9 cellular contexts compared by ENCODE assay signal in genomic region chr12:89544730-89545184, GRCh38. TPM values are rescaled to one million over a fixed set of nuclear protein-coding genes. Genes with fewer than 3 reads are reported as not detected.
DNase-seq lines count a peak whose midpoint lies in the region; ATAC-seq and TF ChIP-seq lines count a peak whose summit lies in the region.
"Had no signal": no experiment of that assay in that cellular context is flagged by ENCODE, and none has a peak within 500 bp of the region (broad histone marks: within the 10 kb centered on the region; RNA-seq: fewer than 3 reads in every experiment).

No MANE protein-coding gene starts in this region.

- peaks cover 44% of the 10 kb centered on the region for H3K4me1 Mint-ChIP-seq in endodermal cell
- H3K4me1 Mint-ChIP-seq in activated CD4-positive, alpha-beta T cell treated with anti-CD3 and anti-CD28 coated beads for 36 hours, result peaks cover 4% of the 10 kb centered on the region

- no peaks in the 10 kb centered on the region for H3K36me3 Mint-ChIP-seq in endodermal cell (ENCODE audit: low read depth)
- no peaks in the 10 kb centered on the region for H3K36me3 Mint-ChIP-seq in activated CD4-positive, alpha-beta T cell treated with anti-CD3 and anti-CD28 coated beads for 36 hours (ENCODE audit: low read depth)

- CTCF ChIA-PET in activated CD4-positive, alpha-beta T cell treated with anti-CD3 and anti-CD28 coated beads for 36 hours (lab: Charles Lee), result interaction anchor here (0.6 to 2.8 kb wide), 20 partner anchors 8 to 1012 kb away, joined by 3 to 21 read pairs (median 4); partner anchors contain the start of genes ATP2B1 and GALNT4

- ATAC-seq in activated CD4-positive, alpha-beta T cell treated with anti-CD3 and anti-CD28 coated beads for 36 hours, result no peak
- no peak for ATAC-seq in HG02981 (IDR thresholded peaks at IDR 0.05; ENCODE audit: unreplicated experiment)

- H3K27ac ChIP-seq in endodermal cell (ENCODE audit: low read depth, low read length) (no peak overlapping the region), osteoblast (ENCODE audit: low read depth, low read length) (peak overlapping the region; percentile 2)

- H3K4me2 ChIP-seq in osteoblast (ENCODE audit: insufficient read depth, low read length), result peak overlapping the region; percentile 37

- WGBS in endodermal cell (ENCODE audit: insufficient coverage in 1 of 2, insufficient read length in 1 of 2), 2 experiments, result 68 to 76% methylated on average over 3 to 5 of the region's 5 CpGs

- no peak overlapping the region for H3K9ac ChIP-seq in endodermal cell (ENCODE audit: extremely low read depth, low read length, poor library complexity, severe bottlenecking)

- H3K36me3 ChIP-seq in endodermal cell (ENCODE audit: control insufficient read depth, insufficient read depth, low read length), result no peaks in the 10 kb centered on the region
- H3K36me3 ChIP-seq in osteoblast (ENCODE audit: insufficient read depth, low read length), result no peaks in the 10 kb centered on the region

- no peaks in the 10 kb centered on the region for H3K27me3 Mint-ChIP-seq in endodermal cell (ENCODE audit: insufficient read depth)
- peaks cover 3% of the 10 kb centered on the region for H3K27me3 Mint-ChIP-seq in activated CD4-positive, alpha-beta T cell treated with anti-CD3 and anti-CD28 coated beads for 36 hours

- no peaks in the 10 kb centered on the region for H4K20me1 ChIP-seq in osteoblast (ENCODE audit: insufficient read depth, low read length)

- TF ChIP-seq CTCF in endodermal cell (conservative IDR thresholded peaks at IDR 0.05), result no peak
- TF ChIP-seq CTCF in osteoblast (IDR thresholded peaks at IDR 0.05; ENCODE audit: extremely low read depth, low read depth, low read length), result no peak

- no peak overlapping the region for H3K4me3 Mint-ChIP-seq in endodermal cell
- H3K4me3 Mint-ChIP-seq in activated CD4-positive, alpha-beta T cell treated with anti-CD3 and anti-CD28 coated beads for 36 hours, result no peak overlapping the region

- POLR2A ChIA-PET in activated CD4-positive, alpha-beta T cell treated with anti-CD3 and anti-CD28 coated beads for 36 hours (lab: Charles Lee), result interaction anchor here (0.6 kb wide), 1 partner anchor 784 kb away, joined by 3 read pairs; no protein-coding TSS in a partner anchor

- no peaks in the 10 kb centered on the region for H3K79me2 ChIP-seq in osteoblast (ENCODE audit: insufficient read depth, low read length)

- no peak overlapping the region for H3K4me3 ChIP-seq in endodermal cell (ENCODE audit: low read length)
- no peak overlapping the region for H3K4me3 ChIP-seq in osteoblast (ENCODE audit: insufficient read depth, low read length)

- H3K9me3 ChIP-seq in endodermal cell (ENCODE audit: control insufficient read depth, low read length) (no peaks in the 10 kb centered on the region), osteoblast (ENCODE audit: low read depth, low read length) (no peaks in the 10 kb centered on the region)

- no peaks in the 10 kb centered on the region for H3K9me3 Mint-ChIP-seq in endodermal cell
- H3K9me3 Mint-ChIP-seq in activated CD4-positive, alpha-beta T cell treated with anti-CD3 and anti-CD28 coated beads for 36 hours (ENCODE audit: low read depth), result no peaks in the 10 kb centered on the region

- peak overlapping the region; percentile 70 for H3K27ac Mint-ChIP-seq in endodermal cell
- no peak overlapping the region for H3K27ac Mint-ChIP-seq in activated CD4-positive, alpha-beta T cell treated with anti-CD3 and anti-CD28 coated beads for 36 hours

- intact Hi-C loops in activated CD4-positive, alpha-beta T cell treated with anti-CD3 and anti-CD28 coated beads for 36 hours (cut with DNase I, micrococcal nuclease), result loop anchor here (5.0 to 10.0 kb wide), 4 partner anchors 618 to 1398 kb away; no protein-coding TSS in a partner anchor

- no peak overlapping the region for H2AFZ ChIP-seq in osteoblast (ENCODE audit: low read length)

- H3K27me3 ChIP-seq in endodermal cell (ENCODE audit: control insufficient read depth, insufficient read depth, low read length, poor library complexity, severe bottlenecking) (no peaks in the 10 kb centered on the region), osteoblast (ENCODE audit: insufficient read depth, low read length) (no peaks in the 10 kb centered on the region)

- H3K4me1 ChIP-seq in endodermal cell (ENCODE audit: control insufficient read depth, insufficient read depth, low read length) (peaks cover 20% of the 10 kb centered on the region), osteoblast (ENCODE audit: insufficient read depth, low read length) (peaks cover 23% of the 10 kb centered on the region)

- DNase-seq in ELF-1 (ENCODE audit: low read depth, low spot score) (peak; percentile 22), NCI-H2227 treated with DMSO at 0.1 percent for 48 hours (lab: John Stamatoyannopoulos, UW) (peak; percentile 92), endodermal cell (peak; percentile 77), osteoblast (ENCODE audit: insufficient read length, low spot score, missing footprints) (peak; percentile 37), globus pallidus (ENCODE audit: low spot score) (no peak), NCI-H226 (no peak)
- DNase-seq in activated CD4-positive, alpha-beta T cell treated with anti-CD3 and anti-CD28 coated beads for 36 hours, result no peak
- DNase-seq: T-helper 1 cell had no signal

RNA-seq across cellular contexts. Expression of gene POC1B, which starts 18.9 kb away (rescaled TPM):
- total RNA-seq in endodermal cell, result 10 to 100 TPM; 22.3 to 36.1 TPM
- 23.8 TPM for polyA plus RNA-seq in endodermal cell (2013, experiment 1 of 2)
- 21.6 TPM for polyA plus RNA-seq in endodermal cell (2013, experiment 2 of 2)
- 10.9 and 24.8 TPM in 2 replicates for total RNA-seq in osteoblast
- total RNA-seq in activated CD4-positive, alpha-beta T cell treated with anti-CD3 and anti-CD28 coated beads for 36 hours, result 10 to 100 TPM; 31.1 to 47.5 TPM

RNA-seq across cellular contexts. Expression of gene GALNT4, which starts 20.2 kb away (rescaled TPM):
- total RNA-seq in endodermal cell, result 1 to 10 TPM; 7.2 to 9.0 TPM
- 2.0 TPM for polyA plus RNA-seq in endodermal cell (2013, experiment 1 of 2)
- polyA plus RNA-seq in endodermal cell (2013, experiment 2 of 2), result 3.0 TPM
- 9.4 and 11.5 TPM in 2 replicates for total RNA-seq in osteoblast
- total RNA-seq in activated CD4-positive, alpha-beta T cell treated with anti-CD3 and anti-CD28 coated beads for 36 hours, result 1 to 10 TPM; 3.0 to 4.6 TPM

Comparison
In these comparisons a context has a peak if more than half of its experiments do, and no peak if none do; other contexts are left out.
1. DNase-seq: peak in ELF-1 (single experiment), NCI-H2227 treated with DMSO at 0.1 percent for 48 hours (single experiment), endodermal cell (single experiment) and osteoblast (single experiment); none in activated CD4-positive, alpha-beta T cell treated with anti-CD3 and anti-CD28 coated beads for 36 hours (single experiment), globus pallidus (single experiment) and NCI-H226 (single experiment).